7 cellular contexts compared by ENCODE assay signal in the genomic region with DNA sequence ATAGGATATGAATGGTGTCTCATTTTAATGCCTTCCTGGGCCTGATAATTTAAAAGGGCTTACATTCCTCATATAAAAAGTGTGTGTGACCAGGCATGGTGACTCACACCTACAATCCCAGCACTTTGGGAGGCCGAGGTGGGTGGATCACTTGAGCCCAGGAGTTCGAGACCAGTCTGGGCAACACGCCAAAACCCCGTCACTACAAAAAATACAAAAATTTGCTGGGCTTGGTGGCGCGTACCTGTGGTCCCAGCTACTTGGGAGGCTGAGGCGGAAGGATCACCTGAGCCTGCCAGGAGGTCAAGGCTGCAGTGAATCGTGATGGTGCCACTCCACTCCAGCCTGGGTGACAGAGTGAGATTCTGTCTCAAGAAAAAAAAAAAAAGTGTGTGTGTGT. TPM values are rescaled to one million over a fixed set of nuclear protein-coding genes. Genes with fewer than 3 reads are reported as not detected.
DNase-seq lines count a peak whose midpoint lies in the region; ATAC-seq, FAIRE-seq and TF ChIP-seq lines count a peak whose summit lies in the region.
"Not testable (repeated sequence)": the region's sequence is repeated elsewhere in the genome, so short reads cannot be mapped to it uniquely, and the experiment has no call there.

No MANE protein-coding gene starts in this region.

- not testable (repeated sequence) for H3K4me3 ChIP-seq in bronchial epithelial cell (ENCODE audit: low read depth, low read length)

- H3K4me1 ChIP-seq in foreskin keratinocyte, result not testable (repeated sequence)

- H3K36me3 ChIP-seq in bronchial epithelial cell (ENCODE audit: control insufficient read depth, insufficient read depth, low read length), result not testable (repeated sequence)

- ATAC-seq in foreskin keratinocyte, result peak; percentile 51

- not testable (repeated sequence) for FAIRE-seq in bronchial epithelial cell (lab: Jason Lieb, UNC)

- TF ChIP-seq CTCF in bronchial epithelial cell (IDR thresholded peaks at IDR 0.05; ENCODE audit: insufficient read depth, low read length, severe bottlenecking); foreskin keratinocyte (conservative IDR thresholded peaks at IDR 0.05): not testable (repeated sequence)

- DNase-seq in DMS 273 (lab: John Stamatoyannopoulos, UW; ENCODE audit: unreplicated experiment), result peak; percentile 9
- peak; percentile 32 for DNase-seq in HCEC 1CT
- DNase-seq in LoVo (ENCODE audit: low spot score), result peak; percentile 17
- peak; percentile 14 for DNase-seq in RPMI7951 (ENCODE audit: low read depth)
- DNase-seq in amniotic epithelial cell (ENCODE audit: low read depth), result peak; percentile 55
- DNase-seq in bronchial epithelial cell (ENCODE audit: low read depth), result peak; percentile 14
- DNase-seq in foreskin keratinocyte, result peak in 1 of 2 donors; percentile 45

- H3K27ac ChIP-seq in foreskin keratinocyte, result not testable (repeated sequence)

- not testable (repeated sequence) for H3K27me3 ChIP-seq in bronchial epithelial cell (ENCODE audit: control insufficient read depth, insufficient read depth, low read length); foreskin keratinocyte

RNA-seq across cellular contexts. Expression of gene DMXL1, which starts 5.4 kb away (rescaled TPM):
- total RNA-seq in RPMI7951 (2014; rRNA removed; shearing (Covaris generic)), result 12.5 and 21.5 TPM in 2 replicates
- total RNA-seq in bronchial epithelial cell (27.5 and 32.1 TPM in 2 replicates), foreskin keratinocyte (9.2 and 9.4 TPM in 2 replicates)
- 3.0 TPM in 2 replicates for polyA plus RNA-seq in foreskin keratinocyte
